ENCODE assay signal across 8 cellular contexts in genomic region chr9:124940894-124941688, GRCh38. TPM values are rescaled to one million over a fixed set of nuclear protein-coding genes. Genes with fewer than 3 reads are reported as not detected.
A peak's percentile ranks its signal among the peaks of the same experiment; 100 is the strongest.
DNase-seq lines count a peak whose midpoint lies in the region; ATAC-seq and TF ChIP-seq lines count a peak whose summit lies in the region.

GOLGA1 (minus strand) TSS chr9:124941083; CDS start chr9:124938711, 2,372 bp downstream.

- H3K4me3 Mint-ChIP-seq in endodermal cell = peak within 1 kb of the TSS; percentile 83

- peaks cover 14% of the 10 kb centered on the region for H3K4me1 Mint-ChIP-seq in endodermal cell

- peak within 1 kb of the TSS; percentile 90 for H3K27ac Mint-ChIP-seq in endodermal cell

- TF ChIP-seq CTCF in endodermal cell (conservative IDR thresholded peaks at IDR 0.05) = no peak

- H3K27ac ChIP-seq in HUES48 (ENCODE audit: low read depth, low read length) (peak within 1 kb of the TSS; percentile 98), endodermal cell (ENCODE audit: low read depth, low read length) (peak within 1 kb of the TSS; percentile 89)

- ATAC-seq in GM21390 (IDR thresholded peaks at IDR 0.05; ENCODE audit: unreplicated experiment) = peak; percentile 81

- peaks cover 6% of the 10 kb centered on the region for H3K36me3 Mint-ChIP-seq in endodermal cell (ENCODE audit: low read depth)

- H3K9ac ChIP-seq in HUES48 (ENCODE audit: low read depth, low read length) = peak within 1 kb of the TSS; percentile 76
- peak within 1 kb of the TSS; percentile 84 for H3K9ac ChIP-seq in NT2/D1 (ENCODE audit: insufficient read length, low read depth)
- H3K9ac ChIP-seq in endodermal cell (ENCODE audit: extremely low read depth, low read length, poor library complexity, severe bottlenecking) = peak within 1 kb of the TSS; percentile 88

- WGBS in endodermal cell (ENCODE audit: insufficient coverage in 1 of 2, insufficient read length in 1 of 2), 2 experiments = 0% methylated on average over 19 to 71 of the region's 71 CpGs

- peak; percentile 96 for DNase-seq in Caki2 (ENCODE audit: low read depth)
- DNase-seq in NT2/D1 (ENCODE audit: low read depth, low spot score) = peak; percentile 93
- peak; percentile 72 for DNase-seq in activated CD8-positive, alpha-beta memory T cell treated with anti-CD3 and anti-CD28 coated beads, Interleukin-2, amount 50 U/mL, for 24 hours (ENCODE audit: extremely low read depth)
- DNase-seq in endodermal cell = peak; percentile 99
- peak; percentile 99 for DNase-seq in mesenteric fat pad (ENCODE audit: low spot score)
- DNase-seq in stimulated activated CD8-positive, alpha-beta memory T cell treated with anti-CD3 and anti-CD28 coated beads, Interleukin-15, amount 100 ng/mL, for 1 hour (ENCODE audit: low read depth) = peak; percentile 76

- peaks cover 12% of the 10 kb centered on the region for H3K4me1 ChIP-seq in HUES48 (ENCODE audit: control insufficient read depth, insufficient read depth, low read length)
- H3K4me1 ChIP-seq in NT2/D1 (ENCODE audit: insufficient read depth, insufficient read length) = no peaks in the 10 kb centered on the region
- H3K4me1 ChIP-seq in endodermal cell (ENCODE audit: control insufficient read depth, insufficient read depth, low read length) = no peaks in the 10 kb centered on the region

- H3K27me3 Mint-ChIP-seq in endodermal cell (ENCODE audit: insufficient read depth) = no peaks in the 10 kb centered on the region

- no peaks in the 10 kb centered on the region for H3K9me3 ChIP-seq in HUES48 (ENCODE audit: control insufficient read depth, insufficient read depth, low read length)
- no peaks in the 10 kb centered on the region for H3K9me3 ChIP-seq in NT2/D1 (ENCODE audit: insufficient read depth, low read length)
- no peaks in the 10 kb centered on the region for H3K9me3 ChIP-seq in endodermal cell (ENCODE audit: control insufficient read depth, low read length)

- in situ Hi-C loops in Caki2 (cut with HindIII; ENCODE audit: low pct_unique_long_range_greater_than_20kb, low sequenced_read_pairs) = no loop called here

- H3K4me3 ChIP-seq in HUES48 (ENCODE audit: low read depth, low read length) (peak within 1 kb of the TSS; percentile 81), NT2/D1 (ENCODE audit: insufficient read length, low read depth) (peak within 1 kb of the TSS; percentile 64), endodermal cell (ENCODE audit: low read length) (peak within 1 kb of the TSS; percentile 89)

- H3K9me3 Mint-ChIP-seq in endodermal cell = no peaks in the 10 kb centered on the region

- H3K27me3 ChIP-seq in HUES48 (ENCODE audit: control insufficient read depth, insufficient read depth, low read length) (no peaks in the 10 kb centered on the region), NT2/D1 (ENCODE audit: insufficient read depth, insufficient read length) (no peaks in the 10 kb centered on the region), endodermal cell (ENCODE audit: control insufficient read depth, insufficient read depth, low read length, poor library complexity, severe bottlenecking) (no peaks in the 10 kb centered on the region)

- H3K36me3 ChIP-seq in HUES48 (ENCODE audit: control insufficient read depth, insufficient read depth, low read length) (no peaks in the 10 kb centered on the region), NT2/D1 (ENCODE audit: insufficient read depth, insufficient read length, low read length) (no peaks in the 10 kb centered on the region), endodermal cell (ENCODE audit: control insufficient read depth, insufficient read depth, low read length) (peaks cover 9% of the 10 kb centered on the region)

RNA-seq across cellular contexts. Expression of gene GOLGA1, which starts in this region (rescaled TPM):
- 10.3 and 14.1 TPM in 2 replicates for total RNA-seq in Caki2 (2014; rRNA removed; shearing (Covaris generic); ENCODE audit: low replicate concordance)
- total RNA-seq in endodermal cell = 10 to 100 TPM in 1 of 2 donors, 1 to 10 TPM in 1; 8.8 to 13.2 TPM
- polyA plus RNA-seq in endodermal cell (2013, experiment 1 of 2) = 12.6 TPM
- polyA plus RNA-seq in endodermal cell (2013, experiment 2 of 2) = 10.6 TPM
- total RNA-seq in mesenteric fat pad = 21.3 TPM

Comparison
In these comparisons a context has a peak if more than half of its experiments do, and no peak if none do; other contexts are left out.
1. Peak in every context shown above with its lines: DNase-seq, ATAC-seq, H3K4me3 ChIP-seq and H3K27ac ChIP-seq.